Comparison of ENCODE assay signal across 20 cellular contexts in genomic region chr10:108561649-108562048, GRCh38.
A peak's percentile ranks its signal among the peaks of the same experiment; 100 is the strongest.
DNase-seq lines count a peak whose midpoint lies in the region; ATAC-seq and TF ChIP-seq lines count a peak whose summit lies in the region.
"Had no signal": no experiment of that assay in that cellular context is flagged by ENCODE, and none has a peak within 500 bp of the region (broad histone marks: within the 10 kb centered on the region; RNA-seq: fewer than 3 reads in every experiment).

No MANE protein-coding gene starts in this region.

- no peaks in the 10 kb centered on the region; the same call in none of the 2 replicates for H3K9me3 Mint-ChIP-seq in HFFc6
- H3K9me3 Mint-ChIP-seq: nephron had no signal

- 15% methylated on average over 1 of the region's 1 CpG for WGBS in right lobe of liver (ENCODE audit: insufficient coverage, low coverage, low lambda C conversion rate, missing lambda C conversion rate)

- H3K36me3 ChIP-seq in BJ (ENCODE audit: control insufficient read depth, insufficient read depth, low read length) (no peaks in the 10 kb centered on the region), right lobe of liver (no peaks in the 10 kb centered on the region)
- H3K36me3 ChIP-seq: breast epithelium, gastrocnemius medialis, tibial nerve had no signal

- intact Hi-C loops in right lobe of liver (cut with DNase I) = no loop called here

- H3K36me3 Mint-ChIP-seq in HFFc6 (ENCODE audit: low read depth) = no peaks in the 10 kb centered on the region

- no peak overlapping the region; the same call in 1 of the 2 replicates for H3K27ac Mint-ChIP-seq in HFFc6
- H3K27ac Mint-ChIP-seq: nephron had no signal

- H3K4me1 ChIP-seq in right lobe of liver = peaks cover 0 to 10% (median 0%) of the 10 kb centered on the region in 4 donors
- H3K4me1 ChIP-seq: breast epithelium, gastrocnemius medialis, tibial nerve had no signal

- H3K27me3 ChIP-seq in BJ (ENCODE audit: control insufficient read depth, insufficient read depth, low read length) (no peaks in the 10 kb centered on the region), right lobe of liver (no peaks in the 10 kb centered on the region)
- H3K27me3 ChIP-seq: breast epithelium, gastrocnemius medialis, tibial nerve had no signal

- H3K27ac ChIP-seq in right lobe of liver = no peak overlapping the region
- H3K27ac ChIP-seq: breast epithelium, dorsolateral prefrontal cortex, gastrocnemius medialis, tibial nerve had no signal

- no peaks in the 10 kb centered on the region for H3K27me3 Mint-ChIP-seq in HFFc6 (ENCODE audit: insufficient read depth)

- peak; percentile 70 to 92 (median 80) for ATAC-seq in right lobe of liver
- ATAC-seq: gastrocnemius medialis; HCT116; left cardiac atrium; stimulated activated naive CD8-positive, alpha-beta T cell treated with anti-CD3 and anti-CD28 coated beads, Interleukin-15, Interleukin-2, amounts not matched to agents 100 U/mL and 50 U/mL, for 24 hours had no signal

- H3K4me3 ChIP-seq in BJ (ENCODE audit: low read depth, low read length) (no peak overlapping the region), cardiac fibroblast (replicated peaks in 1 of 2; ENCODE audit: low read depth in 2 of 2, low read length in 2 of 2) (no peak overlapping the region), right lobe of liver (no peak overlapping the region)
- H3K4me3 ChIP-seq: breast epithelium, dorsolateral prefrontal cortex, gastrocnemius medialis, tibial nerve had no signal

- peak overlapping the region; percentile 39; the same call in 1 of the 2 replicates for H3K4me3 Mint-ChIP-seq in HFFc6
- H3K4me3 Mint-ChIP-seq: nephron had no signal

- peaks cover 17% of the 10 kb centered on the region; the same call in 1 of the 2 replicates for H3K4me1 Mint-ChIP-seq in HFFc6 (ENCODE audit: low read depth)
- H3K4me1 Mint-ChIP-seq: nephron had no signal

- TF ChIP-seq CTCF in BJ (IDR thresholded peaks at IDR 0.05; ENCODE audit: insufficient read depth, low read depth, low read length) (no peak), HFFc6 (IDR thresholded peaks at IDR 0.05) (no peak), cardiac fibroblast (IDR thresholded peaks at IDR 0.05; ENCODE audit: low read depth, low read length) (no peak), right lobe of liver (IDR thresholded peaks at IDR 0.05) (no peak), GM13976 (IDR thresholded peaks at IDR 0.05; ENCODE audit: borderline replicate concordance, control extremely low read depth, extremely low read depth, insufficient read depth, missing control alignments) (no peak)

- CTCF ChIA-PET in BJ (lab: Yijun Ruan, JAX) = no interaction called here

- no peaks in the 10 kb centered on the region for H3K9me3 ChIP-seq in right lobe of liver
- H3K9me3 ChIP-seq: breast epithelium, gastrocnemius medialis, tibial nerve had no signal

- TF ChIP-seq POLR2A in right lobe of liver (IDR thresholded peaks at IDR 0.05) = peak; percentile 43

- in situ Hi-C loops in GM13976 (cut with MboI; ENCODE audit: low sequenced_read_pairs, unreplicated experiment) = no loop called here

- POLR2A ChIA-PET in BJ (lab: Charles Lee) = no interaction called here

- DNase-seq in BJ (ENCODE audit: low read depth) (peak; percentile 19), HFFc6 (peak; percentile 27), cardiac fibroblast (ENCODE audit: low read depth in 2 of 2) (peak; percentile 36 to 49), right lobe of liver (no peak), NCI-H187 (lab: John Stamatoyannopoulos, UW) (no peak), GM13976 (ENCODE audit: low spot score) (no peak), SHP77 (lab: John Stamatoyannopoulos, UW) (no peak)
- no peak for DNase-seq in stimulated activated CD8-positive, alpha-beta memory T cell treated with anti-CD3 and anti-CD28 coated beads, Interleukin-4, amount 100 ng/mL, for 48 hours
- DNase-seq: activated CD4-positive, alpha-beta T cell treated with anti-CD3 and anti-CD28 coated beads for 48 hours; dorsolateral prefrontal cortex; gastrocnemius medialis; left cardiac atrium; midbrain; NCI-H1417; NCI-H510A treated with DMSO at 0.1 percent for 48 hours; stimulated activated naive CD8-positive, alpha-beta T cell treated with anti-CD3 and anti-CD28 coated beads, Interleukin-15, Interleukin-2, amounts not matched to agents 100 U/mL and 50 U/mL, for 24 hours had no signal

Comparison
In these comparisons a context has a peak if more than half of its experiments do, and no peak if none do; other contexts are left out.
1. DNase-seq: peak in BJ (single experiment), HFFc6 (single experiment) and cardiac fibroblast (2 of 2); none in right lobe of liver (0 of 3), stimulated activated CD8-positive, alpha-beta memory T cell treated with anti-CD3 and anti-CD28 coated beads, Interleukin-4, amount 100 ng/mL, for 48 hours (single experiment), NCI-H187 (0 of 2), GM13976 (single experiment) and SHP77 (0 of 2).